26 cellular contexts compared by ENCODE assay signal in genomic region chr1:210899676-210900075, GRCh38.
"Had no signal": no experiment of that assay in that cellular context is flagged by ENCODE, and none has a peak within 500 bp of the region (broad histone marks: within the 10 kb centered on the region; RNA-seq: fewer than 3 reads in every experiment).

No MANE protein-coding gene starts in this region.

- H2AFZ ChIP-seq: neural progenitor cell had no signal

- H3K4me1 ChIP-seq: left lung, sigmoid colon, spleen, suprapubic skin, tibial artery, upper lobe of right lung, uterus had no signal

- H3K4me3 ChIP-seq: left lung, lung, neural progenitor cell, sigmoid colon, spleen, suprapubic skin, thoracic aorta, tibial artery, upper lobe of right lung, uterus had no signal

- H3K9me3 ChIP-seq: left lung, neutrophil, suprapubic skin, thoracic aorta, tibial artery, upper lobe of right lung, uterus had no signal

- H3K27me3 ChIP-seq: neural progenitor cell, neutrophil, sigmoid colon, suprapubic skin, tibial artery, upper lobe of right lung, uterus had no signal

- H3K9ac ChIP-seq: neural progenitor cell had no signal

- FAIRE-seq: keratinocyte, small intestine had no signal

- H3K27ac ChIP-seq: left lung, neural progenitor cell, neutrophil, sigmoid colon, spleen, suprapubic skin, thoracic aorta, tibial artery, upper lobe of right lung, uterus had no signal

- H3K36me3 ChIP-seq: left lung, neural progenitor cell, neutrophil, sigmoid colon, spleen, suprapubic skin, thoracic aorta, tibial artery, upper lobe of right lung, uterus had no signal

- H3K4me2 ChIP-seq: neural progenitor cell had no signal

- ATAC-seq: left cardiac atrium; left lung; natural killer cell; right cardiac atrium; stimulated activated effector memory CD8-positive, alpha-beta T cell treated with anti-CD3 and anti-CD28 coated beads, Interleukin-12 subunit alpha, Interleukin-12 subunit beta, amount 100 ng/mL, for 72 hours; upper lobe of right lung had no signal

- DNase-seq: kidney glomerular epithelial cell; left cardiac atrium; left lung; mesendoderm; naive B cell; natural killer cell; nephron progenitor cell; occipital lobe; retina; right cardiac atrium; sigmoid colon; small intestine; spleen; stimulated activated CD4-positive, alpha-beta T cell treated with anti-CD3 and anti-CD28 coated beads, Interleukin-4, amount 100 ng/mL, for 24 hours; stimulated activated naive CD4-positive, alpha-beta T cell; tibial artery; trophoblast cell; upper lobe of right lung; uterus had no signal
